Comparison of ENCODE assay signal across 8 cellular contexts in genomic region chr5:137858223-137858916, GRCh38. TPM values are rescaled to one million over a fixed set of nuclear protein-coding genes. Genes with fewer than 3 reads are reported as not detected.
DNase-seq lines count a peak whose midpoint lies in the region; ATAC-seq and TF ChIP-seq lines count a peak whose summit lies in the region.

No MANE protein-coding gene starts in this region.

- POLR2A ChIA-PET in HEK293 (lab: Yijun Ruan, JAX), result no interaction called here

- ATAC-seq in GM18498 (IDR thresholded peaks at IDR 0.05; ENCODE audit: unreplicated experiment), result peak; percentile 81
- ATAC-seq in stimulated activated naive CD8-positive, alpha-beta T cell treated with anti-CD3 and anti-CD28 coated beads, Interleukin-15, amount 100 ng/mL, for 72 hours, result peak; percentile 49

- H3K4me1 ChIP-seq in HEK293 (ENCODE audit: control insufficient read depth, insufficient read depth, low read length), result peaks cover 5% of the 10 kb centered on the region; the same call in 1 of the 2 replicates
- H3K4me1 ChIP-seq in esophagus muscularis mucosa, result peaks cover 18 to 29% (median 23%) of the 10 kb centered on the region in 4 donors

- TF ChIP-seq POLR2A in esophagus muscularis mucosa (IDR thresholded peaks at IDR 0.05; ENCODE audit: low read depth), result no peak

- peak overlapping the region; percentile 45 to 50 for H3K4me3 Mint-ChIP-seq in stimulated activated naive CD8-positive, alpha-beta T cell treated with anti-CD3 and anti-CD28 coated beads, Interleukin-15, amount 100 ng/mL, for 72 hours

- H3K9me3 ChIP-seq in HEK293 (ENCODE audit: control insufficient read depth, insufficient read depth, low read depth, low read length), result no peaks in the 10 kb centered on the region
- no peaks in the 10 kb centered on the region for H3K9me3 ChIP-seq in esophagus muscularis mucosa

- intact Hi-C loops in esophagus muscularis mucosa (cut with DNase I), result no loop called here

- CTCF ChIA-PET in HEK293 (lab: Yijun Ruan, JAX), result no interaction called here

- H3K36me3 ChIP-seq in HEK293 (ENCODE audit: control insufficient read depth in 2 of 2, insufficient read depth in 1 of 2, low read length in 2 of 2) (no peaks in the 10 kb centered on the region; a peak in 1 of 3 replicates), esophagus muscularis mucosa (no peaks in the 10 kb centered on the region)

- TF ChIP-seq EP300 in esophagus muscularis mucosa (IDR thresholded peaks at IDR 0.05), result no peak

- no peaks in the 10 kb centered on the region for H3K27me3 ChIP-seq in esophagus muscularis mucosa

- H3K9me3 Mint-ChIP-seq in stimulated activated naive CD8-positive, alpha-beta T cell treated with anti-CD3 and anti-CD28 coated beads, Interleukin-15, amount 100 ng/mL, for 72 hours, result no peaks in the 10 kb centered on the region

- DNase-seq in MV-4-11 (lab: John Stamatoyannopoulos, UW) (peak; percentile 95), esophagus muscularis mucosa (ENCODE audit: extremely low spot score) (no peak), NCI-H146 treated with DMSO at 0.1 percent for 48 hours (lab: John Stamatoyannopoulos, UW; ENCODE audit: unreplicated experiment) (no peak), AG08396 (ENCODE audit: low spot score) (no peak), epidermal melanocyte (ENCODE audit: insufficient read length, low spot score) (no peak)
- no peak for DNase-seq in stimulated activated naive CD8-positive, alpha-beta T cell treated with anti-CD3 and anti-CD28 coated beads, Interleukin-15, amount 100 ng/mL, for 72 hours

- H3K27me3 Mint-ChIP-seq in stimulated activated naive CD8-positive, alpha-beta T cell treated with anti-CD3 and anti-CD28 coated beads, Interleukin-15, amount 100 ng/mL, for 72 hours, result no peaks in the 10 kb centered on the region

- 49% methylated on average over 3 of the region's 3 CpGs for WGBS in esophagus muscularis mucosa

- peaks cover 11% of the 10 kb centered on the region for H3K4me1 Mint-ChIP-seq in stimulated activated naive CD8-positive, alpha-beta T cell treated with anti-CD3 and anti-CD28 coated beads, Interleukin-15, amount 100 ng/mL, for 72 hours

- H3K27ac Mint-ChIP-seq in stimulated activated naive CD8-positive, alpha-beta T cell treated with anti-CD3 and anti-CD28 coated beads, Interleukin-15, amount 100 ng/mL, for 72 hours, result peak overlapping the region in 1 of 2 donors; percentile 83

- no peak overlapping the region for H3K4me3 ChIP-seq in HEK293 (ENCODE audit: low read depth, low read length)
- peak overlapping the region; percentile 19 to 34 (median 25) for H3K4me3 ChIP-seq in esophagus muscularis mucosa

- H3K27ac ChIP-seq in HEK293 (ENCODE audit: extremely low read depth, low read depth, low read length), result no peak overlapping the region
- H3K27ac ChIP-seq in esophagus muscularis mucosa (replicated peaks in 1 of 4), result peak overlapping the region in 3 of 4 donors; percentile 54 to 65 (median 58)

- TF ChIP-seq CTCF in HEK293 (tag by site-specific recombination; IDR thresholded peaks at IDR 0.05) (no peak), esophagus muscularis mucosa (IDR thresholded peaks at IDR 0.05) (no peak)

TF ChIP-seq in HEK293, 187 proteins besides CTCF, POLR2A, EP300 and RAD21:
- TF ChIP-seq ZNF398 (tag by site-specific recombination; IDR thresholded peaks at IDR 0.05) (no peak), ZNF664 (tag by site-specific recombination; IDR thresholded peaks at IDR 0.05) (0 out of 2 replicates have a peak, but pooled peaks have one; percentile 27), SCRT2 (tag by site-specific recombination; IDR thresholded peaks at IDR 0.05) (no peak)

RNA-seq across cellular contexts. Expression of gene MYOT, which starts 9.3 kb away (rescaled TPM):
- total RNA-seq in esophagus muscularis mucosa, result 10 to 100 TPM; 19.4 to 35.6 (median 30.0) TPM

RNA-seq across cellular contexts. Expression of gene PKD2L2, which starts 30.9 kb away (rescaled TPM):
- under 1 TPM in 1 of 4 donors, not detected in 3; 0.39 TPM for total RNA-seq in esophagus muscularis mucosa
